ENCODE assay signal across 39 cellular contexts in the genomic region with DNA sequence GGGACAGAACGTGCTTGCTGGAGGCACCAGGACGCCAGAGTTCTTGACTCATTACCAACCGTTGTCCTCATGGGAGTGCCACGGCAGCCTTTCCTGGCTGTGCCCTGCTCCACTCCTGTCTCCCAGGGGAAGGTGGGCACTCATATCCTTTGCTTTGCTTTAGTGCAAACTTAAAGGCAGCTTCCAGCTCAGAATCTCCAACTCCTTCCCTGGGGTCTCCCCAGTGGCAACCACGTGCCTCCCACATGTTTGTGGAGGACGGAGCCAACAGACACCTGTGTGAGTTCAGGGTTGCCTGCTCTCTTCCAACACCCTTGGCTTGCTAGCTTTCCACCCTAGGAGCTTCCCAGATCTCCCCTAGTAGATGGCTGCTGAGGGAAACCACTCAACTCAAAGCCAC. TPM values are rescaled to one million over a fixed set of nuclear protein-coding genes. Genes with fewer than 3 reads are reported as not detected.
"Had no signal": no experiment of that assay in that cellular context is flagged by ENCODE, and none has a peak within 500 bp of the region (broad histone marks: within the 10 kb centered on the region; RNA-seq: fewer than 3 reads in every experiment).

No MANE protein-coding gene starts in this region.

- H3K27me3 ChIP-seq: adrenal gland, ascending aorta, body of pancreas, brain microvascular endothelial cell, breast epithelium, cardiac muscle cell had no signal

- DNase-seq: activated effector memory CD4-positive, alpha-beta T cell treated with anti-CD3 and anti-CD28 coated beads, Interleukin-2, amount 50 U/mL, for 16 hours; activated effector memory CD4-positive, alpha-beta T cell treated with Interleukin-2 at 50 U/mL for 16 hours; activated gamma-delta T cell; activated gamma-delta T cell treated with Interleukin-2 at 50 U/mL for 16 hours; activated naive CD4-positive, alpha-beta T cell; activated naive CD4-positive, alpha-beta T cell treated with anti-CD3 and anti-CD28 coated beads for 36 hours; activated naive CD4-positive, alpha-beta T cell treated with anti-CD3 and anti-CD28 coated beads, Interleukin-2, amount 10 ng/mL, durations not matched to agents 7 days and 5 days; activated naive CD4-positive, alpha-beta T cell treated with anti-CD3 and anti-CD28 coated beads, Interleukin-2, amount 50 U/mL, for 16 hours; activated naive CD4-positive, alpha-beta T cell treated with Interleukin-2 at 50 U/mL for 16 hours; activated naive CD8-positive, alpha-beta T cell treated with anti-CD3 and anti-CD28 coated beads for 36 hours; activated naive CD8-positive, alpha-beta T cell treated with anti-CD3 and anti-CD28 coated beads, Interleukin-2, amount 10 ng/mL, durations not matched to agents 7 days and 5 days; activated naive CD8-positive, alpha-beta T cell treated with anti-CD3 and anti-CD28 coated beads, Interleukin-2, amount 50 U/mL, for 24 hours; activated T-cell treated with anti-CD3 and anti-CD28 coated beads, Interleukin-2, amount 50 U/mL, for 1 hour; activated T-cell treated with anti-CD3 and anti-CD28 coated beads, Interleukin-2, amount 50 U/mL, for 24 hours; activated T-cell treated with anti-CD3 and anti-CD28 coated beads, Interleukin-2, amount 50 U/mL, for 4 hours; activated T-cell treated with anti-CD3 and anti-CD28 coated beads, Interleukin-2, amount 50 U/mL, for 48 hours; activated T-cell treated with anti-CD3 and anti-CD28 coated beads, Interleukin-2, amount 50 U/mL, for 72 hours; adrenal gland; amniotic stem cell; amygdala; anterior cingulate cortex; aorta; body of pancreas; brain microvascular endothelial cell; caudate nucleus; central memory CD4-positive, alpha-beta T cell; cerebellar nuclear complex had no signal

- H3K27ac ChIP-seq: adrenal gland, ascending aorta, body of pancreas, brain microvascular endothelial cell, breast epithelium, cardiac muscle cell had no signal

- H3K36me3 ChIP-seq: adrenal gland, ascending aorta, brain microvascular endothelial cell, breast epithelium, cardiac muscle cell had no signal

- ATAC-seq: activated naive CD4-positive, alpha-beta T cell treated with anti-CD3 and anti-CD28 coated beads, Interleukin-2, amount 50 U/mL, for 72 hours; activated naive CD8-positive, alpha-beta T cell treated with anti-CD3 and anti-CD28 coated beads, Interleukin-2, amount 50 U/mL, for 24 hours; activated T-cell treated with anti-CD3 and anti-CD28 coated beads, Interleukin-2, amount 50 U/mL, for 4 hours; activated T-cell treated with anti-CD3 and anti-CD28 coated beads, Interleukin-2, amount 50 U/mL, for 72 hours; activated T-helper 17 cell treated with anti-CD3 and anti-CD28 coated beads, Interleukin-2, amount 50 U/mL, for 72 hours; body of pancreas had no signal

- FAIRE-seq: astrocyte, bronchial epithelial cell had no signal

- H3K4me1 ChIP-seq: adrenal gland, ascending aorta, body of pancreas, breast epithelium had no signal

- H3K4me3 ChIP-seq: adrenal gland, ascending aorta, body of pancreas, breast epithelium, cardiac muscle cell had no signal

- H3K9me3 ChIP-seq: adrenal gland, ascending aorta, body of pancreas, breast epithelium had no signal

RNA-seq across cellular contexts. Expression of a gene that starts 52.0 kb away (rescaled TPM):
- total RNA-seq: activated naive CD8-positive, alpha-beta T cell treated with anti-CD3 and anti-CD28 coated beads, Interleukin-2, amount 10 ng/mL, durations not matched to agents 7 days and 5 days; activated T-helper 1 cell treated with anti-CD3 and anti-CD28 coated beads, Interleukin-12 subunit alpha, Interleukin-12 subunit beta, Interleukin-2, Interleukin-4 antibody, amounts not matched to agents 30 ng/mL and 10 ng/mL and 1 ng/mL, durations not matched to agents 14 hours and 24 hours and 36 hours; activated T-helper 2 cell treated with anti-CD3 and anti-CD28 coated beads, Interferon-gamma antibody, Interleukin-2, Interleukin-4, amounts not matched to agents 10 μg/mL and 5 μg/mL and 100 μg/mL, durations not matched to agents 14 hours and 24 hours and 36 hours; aorta; ascending aorta; astrocyte; body of pancreas; breast epithelium; bronchial epithelial cell; cardiac muscle cell; cardiac septum; cerebellum; chondrocyte had no signal
- polyA plus RNA-seq: adrenal gland, aorta, cardiac muscle cell had no signal
